8 cellular contexts compared by ENCODE assay signal in genomic region chr5:132427285-132428146, GRCh38. TPM values are rescaled to one million over a fixed set of nuclear protein-coding genes. Genes with fewer than 3 reads are reported as not detected.
DNase-seq lines count a peak whose midpoint lies in the region; FAIRE-seq and TF ChIP-seq lines count a peak whose summit lies in the region.

No MANE protein-coding gene starts in this region.

- no peak for TF ChIP-seq CTCF in Caco-2 (IDR thresholded peaks at IDR 0.05; ENCODE audit: insufficient read depth in 1 of 2, low read depth in 1 of 2, low read length in 1 of 2, severe bottlenecking in 1 of 2, unreplicated experiment in 1 of 2)
- TF ChIP-seq CTCF in KMS-11 (conservative IDR thresholded peaks at IDR 0.05; ENCODE audit: low read depth, low read length), result no peak
- no peak for TF ChIP-seq CTCF in astrocyte (IDR thresholded peaks at IDR 0.05; ENCODE audit: insufficient read depth, low read depth, low read length)
- no peak for TF ChIP-seq CTCF in thyroid gland (IDR thresholded peaks at IDR 0.05)
- no peak for TF ChIP-seq CTCF in GM10266 (IDR thresholded peaks at IDR 0.05; ENCODE audit: control insufficient read depth, insufficient read depth, low read depth, missing control alignments)

- H3K9me3 ChIP-seq in Caco-2 (no peaks in the 10 kb centered on the region), astrocyte (ENCODE audit: insufficient read depth, low read depth, low read length) (no peaks in the 10 kb centered on the region), thyroid gland (no peaks in the 10 kb centered on the region)

- H3K4me2 ChIP-seq in KMS-11 (peak overlapping the region; percentile 100), astrocyte (ENCODE audit: low read length) (peak overlapping the region; percentile 68)

- H3K9ac ChIP-seq in KMS-11, result peak overlapping the region; percentile 87
- H3K9ac ChIP-seq in astrocyte (ENCODE audit: low read length), result peak overlapping the region; percentile 75

- H3K4me1 Mint-ChIP-seq in Caco-2 (ENCODE audit: low read depth, unreplicated experiment) (peaks cover 44% of the 10 kb centered on the region), astrocyte (ENCODE audit: low read depth, unreplicated experiment) (peaks cover 73% of the 10 kb centered on the region)

- TF ChIP-seq POLR2A in thyroid gland (IDR thresholded peaks at IDR 0.05), result no peak

- no peak for FAIRE-seq in astrocyte (lab: Jason Lieb, UNC)

- H3K27me3 ChIP-seq in Caco-2 (replicated peaks; ENCODE audit: control insufficient read depth, insufficient read depth, low read length), result no peaks in the 10 kb centered on the region
- H3K27me3 ChIP-seq in KMS-11 (ENCODE audit: insufficient read depth, low read depth), result no peaks in the 10 kb centered on the region
- no peaks in the 10 kb centered on the region for H3K27me3 ChIP-seq in astrocyte (ENCODE audit: insufficient read depth, low read length)
- no peaks in the 10 kb centered on the region for H3K27me3 ChIP-seq in thyroid gland

- H3K27ac Mint-ChIP-seq in Caco-2 (ENCODE audit: unreplicated experiment), result peak overlapping the region; percentile 22
- peak overlapping the region; percentile 91 for H3K27ac Mint-ChIP-seq in astrocyte (ENCODE audit: unreplicated experiment)

- H4K20me1 ChIP-seq in KMS-11 (ENCODE audit: insufficient read depth) (no peaks in the 10 kb centered on the region), astrocyte (ENCODE audit: insufficient read depth, low read length) (no peaks in the 10 kb centered on the region)

- BruUV-seq in Caco-2 (replicated peaks; lab: Mats Ljungman, UMichigan), result no TSS peak

- H3K4me1 ChIP-seq in Caco-2, result peaks cover 53% of the 10 kb centered on the region
- H3K4me1 ChIP-seq in KMS-11 (ENCODE audit: low read depth, poor library complexity, severe bottlenecking), result peaks cover 100% of the 10 kb centered on the region
- peaks cover 62% of the 10 kb centered on the region for H3K4me1 ChIP-seq in astrocyte (ENCODE audit: insufficient read depth, low read length)
- peaks cover 42 to 70% of the 10 kb centered on the region in 2 donors for H3K4me1 ChIP-seq in thyroid gland

- H2AFZ ChIP-seq in KMS-11 (ENCODE audit: low read depth), result peak overlapping the region; percentile 66; the same call in 1 of the 2 replicates
- no peak overlapping the region for H2AFZ ChIP-seq in astrocyte (ENCODE audit: low read depth, low read length)

- H3K4me3 Mint-ChIP-seq in Caco-2 (ENCODE audit: unreplicated experiment) (no peak overlapping the region), astrocyte (ENCODE audit: unreplicated experiment) (no peak overlapping the region)

- H3K4me3 ChIP-seq in Caco-2 (ENCODE audit: low read depth, low read length) (no peak overlapping the region), KMS-11 (IDR thresholded peaks at IDR 0.05; ENCODE audit: insufficient read depth, low read depth, low read length) (peak overlapping the region; percentile 46), astrocyte (ENCODE audit: insufficient read depth, low read depth, low read length) (no peak overlapping the region), thyroid gland (replicated peaks in 1 of 3) (no peak overlapping the region)

- no peaks in the 10 kb centered on the region for H3K36me3 Mint-ChIP-seq in Caco-2 (ENCODE audit: insufficient read depth, unreplicated experiment)
- peaks cover 10% of the 10 kb centered on the region for H3K36me3 Mint-ChIP-seq in astrocyte (ENCODE audit: low read depth, unreplicated experiment)

- H3K27me3 Mint-ChIP-seq in Caco-2 (ENCODE audit: insufficient read depth, unreplicated experiment) (no peaks in the 10 kb centered on the region), astrocyte (ENCODE audit: low read depth, unreplicated experiment) (no peaks in the 10 kb centered on the region)

- H3K79me2 ChIP-seq in KMS-11 (ENCODE audit: insufficient read depth, low read depth), result peaks cover 41% of the 10 kb centered on the region
- peaks cover 8% of the 10 kb centered on the region for H3K79me2 ChIP-seq in astrocyte (ENCODE audit: insufficient read depth, low read length)

- H3K27ac ChIP-seq in KMS-11, result peak overlapping the region; percentile 100
- H3K27ac ChIP-seq in astrocyte (ENCODE audit: low read depth, low read length), result peak overlapping the region; percentile 95
- H3K27ac ChIP-seq in thyroid gland, result peak overlapping the region; percentile 61 to 79 (median 76)

- no peaks in the 10 kb centered on the region for H3K9me3 Mint-ChIP-seq in Caco-2 (ENCODE audit: unreplicated experiment)
- no peaks in the 10 kb centered on the region for H3K9me3 Mint-ChIP-seq in astrocyte (ENCODE audit: unreplicated experiment)

- intact Hi-C loops in Caco-2 (cut with micrococcal nuclease; ENCODE audit: unreplicated experiment) (loop anchor here (1.0 kb wide), 1 partner anchor 69 kb away; no protein-coding TSS in a partner anchor), thyroid gland (cut with DNase I) (no loop called here)

- no peaks in the 10 kb centered on the region for H3K36me3 ChIP-seq in Caco-2 (ENCODE audit: control insufficient read depth, insufficient read depth, low read length)
- H3K36me3 ChIP-seq in KMS-11 (ENCODE audit: insufficient read depth), result no peaks in the 10 kb centered on the region
- no peaks in the 10 kb centered on the region for H3K36me3 ChIP-seq in astrocyte (ENCODE audit: insufficient read depth, low read length)
- peaks cover 0 to 6% of the 10 kb centered on the region in 2 donors for H3K36me3 ChIP-seq in thyroid gland

- DNase-seq in Caco-2, result peak; percentile 40 to 59
- peak; percentile 55 for DNase-seq in T follicular helper cell (ENCODE audit: low read depth)
- no peak for DNase-seq in astrocyte (ENCODE audit: low read depth)
- peak; percentile 50 for DNase-seq in medulla oblongata (ENCODE audit: extremely low spot score)
- peak; percentile 45 to 58 for DNase-seq in thyroid gland
- DNase-seq in GM10266 (ENCODE audit: extremely low spot score), result no peak
- DNase-seq in RKO (ENCODE audit: low spot score), result no peak

- CTCF ChIA-PET in Caco-2 (lab: Charles Lee), result interaction anchor here (0.6 to 3.2 kb wide), 6 partner anchors 16 to 73 kb away, joined by 3 to 8 read pairs (median 4); partner anchors contain the start of gene IRF1

- WGBS in thyroid gland, 2 donors, result 52 to 66% methylated on average over 3 to 6 of the region's 6 CpGs

- POLR2A ChIA-PET in Caco-2 (lab: Charles Lee), result interaction anchor here (0.9 to 1.7 kb wide), 2 partner anchors 42 to 63 kb away, joined by 3 to 8 read pairs; partner anchors contain the start of gene IRF1

RNA-seq across cellular contexts. Expression of gene SLC22A5, which starts 58.0 kb away (rescaled TPM):
- total RNA-seq in Caco-2 (2022), result 19.1 and 20.2 TPM in 2 replicates
- total RNA-seq in astrocyte, result 5.8 and 8.3 TPM in 2 replicates
- 10 to 100 TPM; 18.1 to 28.3 (median 24.2) TPM for total RNA-seq in thyroid gland

Comparison
In these comparisons a context has a peak if more than half of its experiments do, and no peak if none do; other contexts are left out.
1. DNase-seq: peak in Caco-2 (2 of 2), T follicular helper cell (single experiment), medulla oblongata (single experiment) and thyroid gland (2 of 2); none in astrocyte (single experiment), GM10266 (single experiment) and RKO (single experiment).
2. Peak in every context shown above with its lines, with median percentiles within 50 percentile points of each other: H3K27ac ChIP-seq.